ENCODE assay signal across 35 cellular contexts in the genomic region with DNA sequence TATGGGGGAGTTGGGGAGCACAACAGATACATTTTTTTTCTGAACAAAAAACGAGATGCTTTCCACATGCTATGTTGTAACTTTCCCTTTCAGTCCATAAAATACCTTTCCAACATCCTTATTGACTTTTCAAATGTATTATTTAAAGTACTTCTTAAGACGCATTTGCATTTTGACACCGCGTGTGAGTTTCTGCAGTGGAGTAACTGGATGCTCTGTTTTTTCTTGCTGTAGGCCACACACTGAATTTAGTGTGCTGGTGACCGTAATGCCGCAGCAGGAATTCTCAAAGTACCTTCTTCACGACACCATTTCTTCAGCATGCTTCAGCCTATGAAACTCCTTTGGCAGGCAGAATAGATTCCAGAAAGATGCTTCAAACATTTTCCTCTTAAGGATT.
"Had no signal": no experiment of that assay in that cellular context is flagged by ENCODE, and none has a peak within 500 bp of the region (broad histone marks: within the 10 kb centered on the region; RNA-seq: fewer than 3 reads in every experiment).

No MANE protein-coding gene starts in this region.

- DNase-seq: Karpas-422, Kasumi-1, MG63, MM.1S, MV-4-11, NCI-H1048, NCI-H1092, NCI-H1092 treated with DMSO at 0.1 percent for 48 hours, NCI-H1105, NCI-H1105 treated with DMSO at 0.1 percent for 48 hours, NCI-H1417, NCI-H1417 treated with DMSO at 0.1 percent for 48 hours, NCI-H1436, NCI-H146, NCI-H1694, NCI-H1694 treated with DMSO at 0.1 percent for 48 hours, NCI-H187, NCI-H187 treated with DMSO at 0.1 percent for 48 hours, NCI-H1930, NCI-H2029, NCI-H2029 treated with DMSO at 0.1 percent for 48 hours, NCI-H2081, NCI-H2081 treated with DMSO at 0.1 percent for 48 hours, NCI-H2107, NCI-H2171, NCI-H2171 treated with DMSO at 0.1 percent for 48 hours, NCI-H2227 treated with DMSO at 0.1 percent for 48 hours, NCI-H226, NCI-H345, NCI-H446, NCI-H446 treated with DMSO at 0.1 percent for 48 hours, NCI-H510A, NCI-H510A treated with DMSO at 0.1 percent for 48 hours, NCI-H524, NCI-H524 treated with DMSO at 0.1 percent for 48 hours had no signal

- H3K36me3 ChIP-seq: MG63 had no signal

- H3K27me3 ChIP-seq: MG63 had no signal

- H3K9me3 ChIP-seq: MG63 had no signal

- H3K4me3 ChIP-seq: MG63 had no signal
